23 cellular contexts compared by ENCODE assay signal in genomic region chr1:151847867-151848596, GRCh38. TPM values are rescaled to one million over a fixed set of nuclear protein-coding genes. Genes with fewer than 3 reads are reported as not detected.
DNase-seq lines count a peak whose midpoint lies in the region; ATAC-seq and TF ChIP-seq lines count a peak whose summit lies in the region.
"Had no signal": no experiment of that assay in that cellular context is flagged by ENCODE, and none has a peak within 500 bp of the region (broad histone marks: within the 10 kb centered on the region; RNA-seq: fewer than 3 reads in every experiment).

No MANE protein-coding gene starts in this region.

- TF ChIP-seq CTCF in BE2C (IDR thresholded peaks at IDR 0.05; ENCODE audit: low read depth, low read length) = no peak

- intact Hi-C loops in activated T-helper 2 cell treated with anti-CD3 and anti-CD28 coated beads, Interferon-gamma antibody, Interleukin-2, Interleukin-4, amounts not matched to agents 10 μg/mL and 5 μg/mL and 100 μg/mL, durations not matched to agents 14 hours and 24 hours and 36 hours (cut with micrococcal nuclease) = loop anchor here (10.0 kb wide), 1 partner anchor 57 kb away; the partner anchor contains the start of gene THEM4

- H3K27me3 Mint-ChIP-seq in T-helper 1 cell treated with Interleukin-12 subunit alpha and Interleukin-12 subunit beta and Interleukin-4 antibody, amounts not matched to agents 30 μg/mL and 1 μg/mL, for 36 hours (ENCODE audit: low read depth) = no peaks in the 10 kb centered on the region
- no peaks in the 10 kb centered on the region for H3K27me3 Mint-ChIP-seq in activated T-helper 2 cell treated with anti-CD3 and anti-CD28 coated beads, Interferon-gamma antibody, Interleukin-2, Interleukin-4, amounts not matched to agents 10 μg/mL and 5 μg/mL and 100 μg/mL, durations not matched to agents 14 hours and 24 hours and 36 hours (ENCODE audit: low read depth)

- H3K4me3 ChIP-seq in BE2C (ENCODE audit: low read depth, low read length) = no peak overlapping the region; the same call in 1 of the 2 replicates
- H3K4me3 ChIP-seq: heart left ventricle, left lung, mucosa of descending colon, psoas muscle, uterus had no signal

- H3K4me3 Mint-ChIP-seq in T-helper 1 cell treated with Interleukin-12 subunit alpha and Interleukin-12 subunit beta and Interleukin-4 antibody, amounts not matched to agents 30 μg/mL and 1 μg/mL, for 36 hours = no peak overlapping the region
- no peak overlapping the region for H3K4me3 Mint-ChIP-seq in activated T-helper 2 cell treated with anti-CD3 and anti-CD28 coated beads, Interferon-gamma antibody, Interleukin-2, Interleukin-4, amounts not matched to agents 10 μg/mL and 5 μg/mL and 100 μg/mL, durations not matched to agents 14 hours and 24 hours and 36 hours (ENCODE audit: low read depth)

- H3K4me1 ChIP-seq in BE2C = peaks cover 7% of the 10 kb centered on the region
- H3K4me1 ChIP-seq: psoas muscle, uterus had no signal

- no peaks in the 10 kb centered on the region for H3K36me3 Mint-ChIP-seq in T-helper 1 cell treated with Interleukin-12 subunit alpha and Interleukin-12 subunit beta and Interleukin-4 antibody, amounts not matched to agents 30 μg/mL and 1 μg/mL, for 36 hours (ENCODE audit: low read depth)
- peaks cover 31% of the 10 kb centered on the region for H3K36me3 Mint-ChIP-seq in activated T-helper 2 cell treated with anti-CD3 and anti-CD28 coated beads, Interferon-gamma antibody, Interleukin-2, Interleukin-4, amounts not matched to agents 10 μg/mL and 5 μg/mL and 100 μg/mL, durations not matched to agents 14 hours and 24 hours and 36 hours (ENCODE audit: low read depth)

- H3K36me3 ChIP-seq in BE2C = no peaks in the 10 kb centered on the region
- H3K36me3 ChIP-seq: heart left ventricle, left lung, uterus had no signal

- H3K4me1 Mint-ChIP-seq in T-helper 1 cell treated with Interleukin-12 subunit alpha and Interleukin-12 subunit beta and Interleukin-4 antibody, amounts not matched to agents 30 μg/mL and 1 μg/mL, for 36 hours (ENCODE audit: low read depth) = peaks cover 7% of the 10 kb centered on the region
- peaks cover 21% of the 10 kb centered on the region for H3K4me1 Mint-ChIP-seq in activated T-helper 2 cell treated with anti-CD3 and anti-CD28 coated beads, Interferon-gamma antibody, Interleukin-2, Interleukin-4, amounts not matched to agents 10 μg/mL and 5 μg/mL and 100 μg/mL, durations not matched to agents 14 hours and 24 hours and 36 hours (ENCODE audit: low read depth)

- H3K27ac Mint-ChIP-seq in T-helper 1 cell treated with Interleukin-12 subunit alpha and Interleukin-12 subunit beta and Interleukin-4 antibody, amounts not matched to agents 30 μg/mL and 1 μg/mL, for 36 hours = peak overlapping the region; percentile 28
- H3K27ac Mint-ChIP-seq in activated T-helper 2 cell treated with anti-CD3 and anti-CD28 coated beads, Interferon-gamma antibody, Interleukin-2, Interleukin-4, amounts not matched to agents 10 μg/mL and 5 μg/mL and 100 μg/mL, durations not matched to agents 14 hours and 24 hours and 36 hours = peak overlapping the region; percentile 63

- no peaks in the 10 kb centered on the region for H3K9me3 Mint-ChIP-seq in T-helper 1 cell treated with Interleukin-12 subunit alpha and Interleukin-12 subunit beta and Interleukin-4 antibody, amounts not matched to agents 30 μg/mL and 1 μg/mL, for 36 hours
- no peaks in the 10 kb centered on the region for H3K9me3 Mint-ChIP-seq in activated T-helper 2 cell treated with anti-CD3 and anti-CD28 coated beads, Interferon-gamma antibody, Interleukin-2, Interleukin-4, amounts not matched to agents 10 μg/mL and 5 μg/mL and 100 μg/mL, durations not matched to agents 14 hours and 24 hours and 36 hours

- no peaks in the 10 kb centered on the region for H3K27me3 ChIP-seq in BE2C
- H3K27me3 ChIP-seq: uterus had no signal

- DNase-seq in T-helper 1 cell (no peak), BE2C (peak; percentile 45), lung microvascular endothelial cell (ENCODE audit: low read depth in 2 of 2) (peak; percentile 70 to 95), LoVo (ENCODE audit: low spot score) (no peak)
- no peak for DNase-seq in activated T-helper 2 cell treated with anti-CD3 and anti-CD28 coated beads, Interferon-gamma antibody, Interleukin-2, Interleukin-4, amounts not matched to agents 10 μg/mL and 5 μg/mL and 100 μg/mL, durations not matched to agents 14 hours and 24 hours and 36 hours (ENCODE audit: low spot score)
- DNase-seq: activated CD4-positive, CD25-positive, alpha-beta regulatory T cell treated with anti-CD3 and anti-CD28 coated beads, Interleukin-2, amount 50 U/mL, for 72 hours; activated naive CD4-positive, alpha-beta T cell treated with anti-CD3 and anti-CD28 coated beads, Interleukin-2, amount 50 U/mL, for 16 hours; AML-193; Calu3; EL; heart left ventricle; left lung; mucosa of descending colon; NCI-H1417; NCI-H524; psoas muscle; uterus had no signal

- H3K9me3 ChIP-seq in BE2C = no peaks in the 10 kb centered on the region
- H3K9me3 ChIP-seq: heart left ventricle, left lung, mucosa of descending colon, psoas muscle, uterus had no signal

- ATAC-seq in HG02970 (IDR thresholded peaks at IDR 0.05; ENCODE audit: low FRiP score, unreplicated experiment) (no peak), GM19455 (IDR thresholded peaks at IDR 0.05; ENCODE audit: unreplicated experiment) (no peak)
- ATAC-seq: mucosa of descending colon, psoas muscle had no signal

RNA-seq across cellular contexts. Expression of gene THEM5, which starts 5.5 kb away (rescaled TPM):
- polyA plus RNA-seq in BE2C (2012; ENCODE audit: insufficient read depth, insufficient read length, low read depth) = not detected
- total RNA-seq in activated T-helper 2 cell treated with anti-CD3 and anti-CD28 coated beads, Interferon-gamma antibody, Interleukin-2, Interleukin-4, amounts not matched to agents 10 μg/mL and 5 μg/mL and 100 μg/mL, durations not matched to agents 14 hours and 24 hours and 36 hours = not detected in 2 replicates
- 0.22 TPM in 1 of 2 replicates, not detected in the other for total RNA-seq in lung microvascular endothelial cell
- total RNA-seq: astrocyte, Calu3, left lung, M059J, mucosa of descending colon, psoas muscle, RPMI7951, uterus had no signal
- polyA plus RNA-seq: heart left ventricle, psoas muscle had no signal

RNA-seq across cellular contexts. Expression of gene C2CD4D, which starts 8.4 kb away (rescaled TPM):
- not detected for polyA plus RNA-seq in BE2C (2012; ENCODE audit: insufficient read depth, insufficient read length, low read depth)
- 1.3 and 1.6 TPM in 2 replicates for total RNA-seq in activated T-helper 2 cell treated with anti-CD3 and anti-CD28 coated beads, Interferon-gamma antibody, Interleukin-2, Interleukin-4, amounts not matched to agents 10 μg/mL and 5 μg/mL and 100 μg/mL, durations not matched to agents 14 hours and 24 hours and 36 hours
- total RNA-seq in lung microvascular endothelial cell = under 0.01 and 0.20 TPM in 2 replicates
- total RNA-seq: M059J, RPMI7951, uterus had no signal
- polyA plus RNA-seq: heart left ventricle, psoas muscle had no signal

RNA-seq across cellular contexts. Expression of gene RORC, which starts 16.4 kb away (rescaled TPM):
- 2.6 TPM for polyA plus RNA-seq in BE2C (2012; ENCODE audit: insufficient read depth, insufficient read length, low read depth)
- 0.94 and 0.99 TPM in 2 replicates for total RNA-seq in activated T-helper 2 cell treated with anti-CD3 and anti-CD28 coated beads, Interferon-gamma antibody, Interleukin-2, Interleukin-4, amounts not matched to agents 10 μg/mL and 5 μg/mL and 100 μg/mL, durations not matched to agents 14 hours and 24 hours and 36 hours
- total RNA-seq in lung microvascular endothelial cell = not detected in 2 replicates
- total RNA-seq: astrocyte, M059J, RPMI7951 had no signal

RNA-seq across cellular contexts. Expression of gene LINGO4, which starts 42.8 kb away (rescaled TPM):
- polyA plus RNA-seq in BE2C (2012; ENCODE audit: insufficient read depth, insufficient read length, low read depth) = 19.3 TPM
- not detected in 2 replicates for total RNA-seq in activated T-helper 2 cell treated with anti-CD3 and anti-CD28 coated beads, Interferon-gamma antibody, Interleukin-2, Interleukin-4, amounts not matched to agents 10 μg/mL and 5 μg/mL and 100 μg/mL, durations not matched to agents 14 hours and 24 hours and 36 hours
- total RNA-seq in lung microvascular endothelial cell = not detected in 2 replicates
- total RNA-seq: astrocyte, Calu3, M059J, RPMI7951 had no signal

RNA-seq across cellular contexts. Expression of gene TDRKH, which starts 57.7 kb away (rescaled TPM):
- 34.2 TPM for polyA plus RNA-seq in BE2C (2012; ENCODE audit: insufficient read depth, insufficient read length, low read depth)
- total RNA-seq in activated T-helper 2 cell treated with anti-CD3 and anti-CD28 coated beads, Interferon-gamma antibody, Interleukin-2, Interleukin-4, amounts not matched to agents 10 μg/mL and 5 μg/mL and 100 μg/mL, durations not matched to agents 14 hours and 24 hours and 36 hours = 18.2 and 18.4 TPM in 2 replicates
- 2.2 and 3.3 TPM in 2 replicates for total RNA-seq in lung microvascular endothelial cell

Comparison
In these comparisons a context has a peak if more than half of its experiments do, and no peak if none do; other contexts are left out.
1. DNase-seq: peak in BE2C (single experiment) and lung microvascular endothelial cell (2 of 2); none in T-helper 1 cell (0 of 5), activated T-helper 2 cell treated with anti-CD3 and anti-CD28 coated beads, Interferon-gamma antibody, Interleukin-2, Interleukin-4, amounts not matched to agents 10 μg/mL and 5 μg/mL and 100 μg/mL, durations not matched to agents 14 hours and 24 hours and 36 hours (single experiment) and LoVo (single experiment).